ENCODE assay signal across 22 cellular contexts in genomic region chr22:37526376-37526775, GRCh38. TPM values are rescaled to one million over a fixed set of nuclear protein-coding genes. Genes with fewer than 3 reads are reported as not detected.
DNase-seq lines count a peak whose midpoint lies in the region; ATAC-seq and TF ChIP-seq lines count a peak whose summit lies in the region.
"Had no signal": no experiment of that assay in that cellular context is flagged by ENCODE, and none has a peak within 500 bp of the region (broad histone marks: within the 10 kb centered on the region; RNA-seq: fewer than 3 reads in every experiment).

No MANE protein-coding gene starts in this region.

- H3K18ac ChIP-seq in mesenchymal stem cell (ENCODE audit: low read depth in 1 of 2, low read length in 2 of 2): peak overlapping the region in 1 of 2 experiments; percentile 61

- TF ChIP-seq POLR2A in breast epithelium (IDR thresholded peaks at IDR 0.05): no peak

- no peak overlapping the region for H3K4me2 ChIP-seq in mesenchymal stem cell (ENCODE audit: low read length, poor library complexity, severe bottlenecking)
- H3K4me2 ChIP-seq: KMS-11 had no signal

- H3K4me3 ChIP-seq in breast epithelium (no peak overlapping the region), brain microvascular endothelial cell (ENCODE audit: low read depth, low read length) (no peak overlapping the region), mesenchymal stem cell (ENCODE audit: insufficient read depth in 1 of 2, low read depth in 1 of 2, low read length in 2 of 2) (no peak overlapping the region)

- no peak for ATAC-seq in HG03460 (IDR thresholded peaks at IDR 0.05; ENCODE audit: unreplicated experiment)

- peak overlapping the region in 1 of 2 experiments; percentile 72 for H2BK12ac ChIP-seq in mesenchymal stem cell (ENCODE audit: low read length in 2 of 2)

- intact Hi-C loops in MCF 10A (cut with micrococcal nuclease) (no loop called here), breast epithelium (cut with DNase I; ENCODE audit: low total_unique reads) (no loop called here), head of caudate nucleus (cut with DNase I) (no loop called here)

- H2BK5ac ChIP-seq in mesenchymal stem cell (ENCODE audit: low read depth, low read length, poor library complexity, severe bottlenecking): no peak overlapping the region

- peak overlapping the region; percentile 57 for H3K27ac Mint-ChIP-seq in MCF 10A (ENCODE audit: low read depth, unreplicated experiment)
- H3K27ac Mint-ChIP-seq: T-helper 2 cell treated with Interferon-gamma antibody and Interleukin-4, amounts not matched to agents 5 μg/mL and 100 μg/mL, for 36 hours had no signal

- H3K27me3 ChIP-seq in breast epithelium (no peaks in the 10 kb centered on the region), brain microvascular endothelial cell (replicated peaks) (no peaks in the 10 kb centered on the region), mesenchymal stem cell (ENCODE audit: control insufficient read depth in 1 of 2, insufficient read depth in 1 of 2, low read length in 2 of 2) (no peaks in the 10 kb centered on the region)

- no peaks in the 10 kb centered on the region for H3K9me3 Mint-ChIP-seq in MCF 10A (ENCODE audit: unreplicated experiment)
- H3K9me3 Mint-ChIP-seq: CD8-positive, alpha-beta memory T cell; T-helper 2 cell treated with Interferon-gamma antibody and Interleukin-4, amounts not matched to agents 5 μg/mL and 100 μg/mL, for 36 hours had no signal

- H3K4me1 ChIP-seq in breast epithelium (no peaks in the 10 kb centered on the region), mesenchymal stem cell (ENCODE audit: control insufficient read depth, insufficient read depth, low read depth, low read length) (peaks cover 20% of the 10 kb centered on the region)

- peak overlapping the region; percentile 1 for H2BK15ac ChIP-seq in mesenchymal stem cell (ENCODE audit: low read depth, poor library complexity, severe bottlenecking)

- H3K36me3 ChIP-seq in breast epithelium: no peaks in the 10 kb centered on the region
- H3K36me3 ChIP-seq in brain microvascular endothelial cell (replicated peaks): no peaks in the 10 kb centered on the region
- H3K36me3 ChIP-seq in mesenchymal stem cell (ENCODE audit: control insufficient read depth in 1 of 2, insufficient read depth in 2 of 2, low read depth in 1 of 2, low read length in 2 of 2): no peaks in the 10 kb centered on the region

- in situ Hi-C loops in brain microvascular endothelial cell (cut with HindIII; ENCODE audit: low pct_ligation_motif_present, low sequenced_read_pairs): no loop called here

- no peak for TF ChIP-seq CTCF in MCF 10A (IDR thresholded peaks at IDR 0.05; ENCODE audit: unreplicated experiment)
- TF ChIP-seq CTCF in breast epithelium (IDR thresholded peaks at IDR 0.05): no peak
- no peak for TF ChIP-seq CTCF in brain microvascular endothelial cell (IDR thresholded peaks at IDR 0.05; ENCODE audit: low read depth, low read length, missing control alignments)

- H4K8ac ChIP-seq in mesenchymal stem cell (ENCODE audit: low read length): no peak overlapping the region

- WGBS in mesenchymal stem cell: 85% methylated on average over 12 of the region's 12 CpGs

- H3K9ac ChIP-seq in mesenchymal stem cell (ENCODE audit: low read length): peak overlapping the region; percentile 50
- H3K9ac ChIP-seq: KMS-11 had no signal

- H3K23ac ChIP-seq in mesenchymal stem cell (ENCODE audit: low read length in 2 of 2): no peak overlapping the region

- H3K79me1 ChIP-seq in mesenchymal stem cell (replicated peaks; ENCODE audit: low read length, poor library complexity, severe bottlenecking): no peaks in the 10 kb centered on the region

- H3K27me3 Mint-ChIP-seq in MCF 10A (ENCODE audit: insufficient read depth, unreplicated experiment): no peaks in the 10 kb centered on the region

- H3K14ac ChIP-seq in mesenchymal stem cell (ENCODE audit: low read length in 2 of 2): no peak overlapping the region

- no peak overlapping the region for H2AFZ ChIP-seq in mesenchymal stem cell (ENCODE audit: low read depth, low read length)

- H3K4me3 Mint-ChIP-seq in MCF 10A (ENCODE audit: unreplicated experiment): no peak overlapping the region
- H3K4me3 Mint-ChIP-seq: CD8-positive, alpha-beta memory T cell; T-helper 2 cell treated with Interferon-gamma antibody and Interleukin-4, amounts not matched to agents 5 μg/mL and 100 μg/mL, for 36 hours had no signal

- H3K4ac ChIP-seq in mesenchymal stem cell (ENCODE audit: low read depth in 1 of 2, low read length in 2 of 2): peak overlapping the region in 1 of 2 experiments; percentile 53

- POLR2A ChIA-PET in MCF 10A (lab: Yijun Ruan, JAX): interaction anchor here (1.4 to 2.0 kb wide), 3 partner anchors 14 to 65 kb away, joined by 3 to 8 read pairs (median 7); no protein-coding TSS in a partner anchor

- no peaks in the 10 kb centered on the region for H3K9me3 ChIP-seq in breast epithelium
- no peaks in the 10 kb centered on the region for H3K9me3 ChIP-seq in mesenchymal stem cell (ENCODE audit: control insufficient read depth, low read length)

- DNase-seq in MCF 10A (ENCODE audit: unreplicated experiment) (peak; percentile 96), breast epithelium (ENCODE audit: low spot score in 2 of 2) (no peak), brain microvascular endothelial cell (peak; percentile 41), mesenchymal stem cell (no peak), Ammon's horn (ENCODE audit: low spot score) (no peak), NCI-H446 (lab: John Stamatoyannopoulos, UW) (no peak), head of caudate nucleus (no peak)
- DNase-seq: 8988T; activated CD4-positive, CD25-positive, alpha-beta regulatory T cell treated with anti-CD3 and anti-CD28 coated beads, Interleukin-2, amount 50 U/mL, for 72 hours; activated effector memory CD4-positive, alpha-beta T cell treated with Interleukin-2 at 50 U/mL for 16 hours; CD8-positive, alpha-beta memory T cell; NCI-H1436; NCI-H226; NK-92 treated with Interleukin-12 subunit alpha and Interleukin-12 subunit beta, amount 100 ng/mL, for 24 hours; nucleus accumbens; SHP77 treated with DMSO at 0.1 percent for 48 hours had no signal

- H3K36me3 Mint-ChIP-seq in MCF 10A (ENCODE audit: insufficient read depth, unreplicated experiment): no peaks in the 10 kb centered on the region
- H3K36me3 Mint-ChIP-seq: CD8-positive, alpha-beta memory T cell had no signal

- peaks cover 13% of the 10 kb centered on the region for H3K4me1 Mint-ChIP-seq in MCF 10A (ENCODE audit: insufficient read depth, unreplicated experiment)

- H3K27ac ChIP-seq in breast epithelium (no peak overlapping the region), brain microvascular endothelial cell (peak overlapping the region; percentile 20), mesenchymal stem cell (ENCODE audit: low read length, poor library complexity, severe bottlenecking) (no peak overlapping the region)
- H3K27ac ChIP-seq: HL-60, KMS-11 had no signal

- CTCF ChIA-PET in MCF 10A (lab: Yijun Ruan, JAX): interaction anchor here (2.8 to 3.3 kb wide), 2 partner anchors 13 to 41 kb away, joined by 6 to 18 read pairs; no protein-coding TSS in a partner anchor

- H2AK5ac ChIP-seq in mesenchymal stem cell (ENCODE audit: low read length, severe bottlenecking): peak overlapping the region; percentile 46

- H2BK120ac ChIP-seq in mesenchymal stem cell (ENCODE audit: low read depth, low read length): no peak overlapping the region

- H4K91ac ChIP-seq in mesenchymal stem cell (ENCODE audit: low read length): no peak overlapping the region

- BruUV-seq in MCF 10A (replicated peaks; lab: Mats Ljungman, UMichigan): no TSS peak

RNA-seq across cellular contexts. Expression of gene CARD10, which starts 7.2 kb away (rescaled TPM):
- 20.6 and 22.7 TPM in 2 replicates for total RNA-seq in MCF 10A (2022)
- 10 to 100 TPM in 2 of 3 donors, 1 to 10 TPM in 1; 2.9 to 12.1 (median 10.2) TPM for total RNA-seq in breast epithelium
- polyA plus RNA-seq in mesenchymal stem cell (2013, experiment 1 of 2): 3.1 TPM
- 3.2 TPM for polyA plus RNA-seq in mesenchymal stem cell (2013, experiment 2 of 2)
- total RNA-seq: mononuclear cell had no signal

RNA-seq across cellular contexts. Expression of gene CDC42EP1, which starts 33.9 kb away (rescaled TPM):
- total RNA-seq in MCF 10A (2022) (86.0 and 148 TPM in 2 replicates), breast epithelium (10 to 100 TPM; 13.8 to 43.0 (median 29.8) TPM)
- polyA plus RNA-seq in mesenchymal stem cell (2013, experiment 1 of 2): 117 TPM
- polyA plus RNA-seq in mesenchymal stem cell (2013, experiment 2 of 2): 113 TPM
- polyA plus RNA-seq: CD8-positive, alpha-beta memory T cell had no signal

RNA-seq across cellular contexts. Expression of gene MFNG, which starts 40.2 kb away (rescaled TPM):
- total RNA-seq in MCF 10A (2022) (0.56 and 1.2 TPM in 2 replicates), breast epithelium (10 to 100 TPM in 2 of 3 donors, 1 to 10 TPM in 1; 9.4 to 20.6 (median 17.8) TPM)
- polyA plus RNA-seq in mesenchymal stem cell (2013, experiment 1 of 2): 0.06 TPM
- polyA plus RNA-seq in mesenchymal stem cell (2013, experiment 2 of 2): 0.04 TPM

RNA-seq across cellular contexts. Expression of gene LGALS2, which starts 53.5 kb away (rescaled TPM):
- total RNA-seq in MCF 10A (2022) (not detected in 2 replicates), breast epithelium (under 1 TPM in 2 of 3 donors, not detected in 1; 0.80 to 0.88 TPM)
- polyA plus RNA-seq in mesenchymal stem cell (2013, experiment 1 of 2): not detected
- not detected for polyA plus RNA-seq in mesenchymal stem cell (2013, experiment 2 of 2)
- total RNA-seq: CD8-positive, alpha-beta memory T cell; skeletal muscle tissue had no signal
- polyA plus RNA-seq: CD8-positive, alpha-beta memory T cell had no signal

Comparison
In these comparisons a context has a peak if more than half of its experiments do, and no peak if none do; other contexts are left out.
1. DNase-seq: peak in MCF 10A (single experiment) and brain microvascular endothelial cell (single experiment); none in breast epithelium (0 of 2), mesenchymal stem cell (single experiment), Ammon's horn (single experiment), NCI-H446 (0 of 2) and head of caudate nucleus (0 of 42).